ENCODE assay signal across 6 cellular contexts in the genomic region with DNA sequence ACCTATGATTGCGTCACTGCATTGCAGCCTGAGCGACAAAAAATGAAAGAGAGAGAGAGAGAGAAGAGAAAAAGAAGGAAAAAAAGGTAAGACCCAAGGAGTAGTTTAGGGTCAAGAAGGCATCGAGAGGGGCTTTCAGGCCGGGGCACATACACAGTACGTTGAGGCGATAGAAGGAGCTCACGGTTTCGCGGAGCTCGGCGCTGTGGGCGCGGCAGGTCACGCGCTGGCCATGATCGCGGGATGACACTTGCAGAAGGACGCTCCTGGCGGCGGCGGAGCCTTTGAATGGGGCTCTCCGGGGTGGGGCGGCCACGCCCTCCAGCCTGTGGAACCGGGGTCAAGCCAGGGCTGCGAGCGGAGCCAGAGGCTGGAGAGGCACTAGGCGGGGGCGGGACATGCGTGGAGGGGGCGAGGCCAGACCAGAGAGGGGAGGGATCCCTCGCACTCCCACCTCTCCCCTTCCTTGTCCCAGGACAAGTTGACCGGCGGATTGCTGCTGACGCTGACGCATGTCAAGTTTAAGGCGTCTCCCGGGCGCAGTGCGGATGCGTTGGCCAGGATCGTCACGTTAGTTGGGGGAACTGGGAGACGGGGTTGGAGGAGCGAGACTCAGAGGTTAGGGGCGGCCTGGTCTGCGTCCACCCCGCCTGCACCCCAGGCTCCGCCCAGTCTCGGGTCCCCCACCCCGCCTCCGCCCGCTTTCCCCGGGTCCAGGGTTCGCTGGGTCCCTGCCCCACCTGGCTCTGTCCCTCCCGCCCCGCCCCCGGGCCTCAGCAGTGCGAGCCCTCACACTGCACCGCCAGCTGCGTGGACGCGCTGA. TPM values are rescaled to one million over a fixed set of nuclear protein-coding genes. Genes with fewer than 3 reads are reported as not detected.
A peak's percentile ranks its signal among the peaks of the same experiment; 100 is the strongest.
DNase-seq lines count a peak whose midpoint lies in the region; ATAC-seq and TF ChIP-seq lines count a peak whose summit lies in the region.

No MANE protein-coding gene starts in this region.

- H3K27me3 Mint-ChIP-seq in activated T-helper 1 cell treated with anti-CD3 and anti-CD28 coated beads, Interleukin-12 subunit alpha, Interleukin-12 subunit beta, Interleukin-2, Interleukin-4 antibody, amounts not matched to agents 30 ng/mL and 10 ng/mL and 1 ng/mL, durations not matched to agents 14 hours and 24 hours and 36 hours (ENCODE audit: insufficient read depth): peaks cover 46% of the 10 kb centered on the region

- intact Hi-C loops in activated T-helper 1 cell treated with anti-CD3 and anti-CD28 coated beads, Interleukin-12 subunit alpha, Interleukin-12 subunit beta, Interleukin-2, Interleukin-4 antibody, amounts not matched to agents 30 ng/mL and 10 ng/mL and 1 ng/mL, durations not matched to agents 14 hours and 24 hours and 36 hours (cut with micrococcal nuclease): no loop called here
- intact Hi-C loops in mucosa of descending colon (cut with DNase I, micrococcal nuclease) (no loop called here), gastrocnemius medialis (cut with DNase I; ENCODE audit: low total_unique reads) (no loop called here)

- H3K9me3 Mint-ChIP-seq in activated T-helper 1 cell treated with anti-CD3 and anti-CD28 coated beads, Interleukin-12 subunit alpha, Interleukin-12 subunit beta, Interleukin-2, Interleukin-4 antibody, amounts not matched to agents 30 ng/mL and 10 ng/mL and 1 ng/mL, durations not matched to agents 14 hours and 24 hours and 36 hours: no peaks in the 10 kb centered on the region

- peaks cover 3% of the 10 kb centered on the region for H3K36me3 Mint-ChIP-seq in activated T-helper 1 cell treated with anti-CD3 and anti-CD28 coated beads, Interleukin-12 subunit alpha, Interleukin-12 subunit beta, Interleukin-2, Interleukin-4 antibody, amounts not matched to agents 30 ng/mL and 10 ng/mL and 1 ng/mL, durations not matched to agents 14 hours and 24 hours and 36 hours (ENCODE audit: low read depth)

- H3K4me3 ChIP-seq in GM23248 (0 out of 2 replicates have a peak overlapping the region, but pooled peaks have one; percentile 22), mucosa of descending colon (no peak overlapping the region), gastrocnemius medialis (peak overlapping the region in 2 of 4 donors; percentile 3 to 31)

- H3K27me3 ChIP-seq in GM23248 (replicated peaks; ENCODE audit: insufficient read depth) (peaks cover 61% of the 10 kb centered on the region), gastrocnemius medialis (peaks cover 63 to 67% (median 66%) of the 10 kb centered on the region in 3 donors)

- H3K27ac Mint-ChIP-seq in activated T-helper 1 cell treated with anti-CD3 and anti-CD28 coated beads, Interleukin-12 subunit alpha, Interleukin-12 subunit beta, Interleukin-2, Interleukin-4 antibody, amounts not matched to agents 30 ng/mL and 10 ng/mL and 1 ng/mL, durations not matched to agents 14 hours and 24 hours and 36 hours: no peak overlapping the region

- peak; percentile 52 for DNase-seq in GM23248
- no peak for DNase-seq in activated T-helper 1 cell treated with anti-CD3 and anti-CD28 coated beads, Interleukin-12 subunit alpha, Interleukin-12 subunit beta, Interleukin-2, Interleukin-4 antibody, amounts not matched to agents 30 ng/mL and 10 ng/mL and 1 ng/mL, durations not matched to agents 14 hours and 24 hours and 36 hours (ENCODE audit: low spot score)
- DNase-seq in mucosa of descending colon: peak; percentile 54 to 72 (median 64)
- no peak for DNase-seq in gastrocnemius medialis
- no peak for DNase-seq in NAMALWA (ENCODE audit: low spot score)

- no peak for TF ChIP-seq POLR2A in gastrocnemius medialis (IDR thresholded peaks at IDR 0.05)

- ATAC-seq in mucosa of descending colon: peak; percentile 69
- no peak for ATAC-seq in gastrocnemius medialis
- ATAC-seq in HG03097 (IDR thresholded peaks at IDR 0.05; ENCODE audit: low FRiP score, unreplicated experiment): no peak

- peak overlapping the region; percentile 38 for H3K4me3 Mint-ChIP-seq in activated T-helper 1 cell treated with anti-CD3 and anti-CD28 coated beads, Interleukin-12 subunit alpha, Interleukin-12 subunit beta, Interleukin-2, Interleukin-4 antibody, amounts not matched to agents 30 ng/mL and 10 ng/mL and 1 ng/mL, durations not matched to agents 14 hours and 24 hours and 36 hours

- H4K20me1 ChIP-seq in GM23248 (ENCODE audit: insufficient read depth): no peaks in the 10 kb centered on the region

- H3K27ac ChIP-seq in GM23248 (no peak overlapping the region), gastrocnemius medialis (no peak overlapping the region)

- in situ Hi-C loops in GM23248 (cut with MboI) (no loop called here), gastrocnemius medialis (cut with MboI; ENCODE audit: low sequenced_read_pairs in 4 of 4) (no loop called here)

- no peaks in the 10 kb centered on the region for H3K4me1 ChIP-seq in GM23248 (ENCODE audit: insufficient read depth)
- peaks cover 14% of the 10 kb centered on the region for H3K4me1 ChIP-seq in mucosa of descending colon (ENCODE audit: low read depth)
- H3K4me1 ChIP-seq in gastrocnemius medialis: peaks cover 0 to 3% of the 10 kb centered on the region in 2 donors

- no peaks in the 10 kb centered on the region for H3K9me2 ChIP-seq in GM23248 (ENCODE audit: insufficient read depth)

- 5 to 6% methylated on average over 38 to 50 of the region's 63 CpGs for WGBS in GM23248 (ENCODE audit: low coverage in 1 of 2, low lambda C conversion rate in 2 of 2, missing lambda C conversion rate in 2 of 2), 2 experiments

- H3K79me2 ChIP-seq in GM23248 (ENCODE audit: insufficient read depth): no peaks in the 10 kb centered on the region

- peaks cover 12% of the 10 kb centered on the region for H3K4me1 Mint-ChIP-seq in activated T-helper 1 cell treated with anti-CD3 and anti-CD28 coated beads, Interleukin-12 subunit alpha, Interleukin-12 subunit beta, Interleukin-2, Interleukin-4 antibody, amounts not matched to agents 30 ng/mL and 10 ng/mL and 1 ng/mL, durations not matched to agents 14 hours and 24 hours and 36 hours (ENCODE audit: low read depth)

- H3K36me3 ChIP-seq in GM23248 (ENCODE audit: low read depth) (no peaks in the 10 kb centered on the region), mucosa of descending colon (ENCODE audit: low read depth) (no peaks in the 10 kb centered on the region), gastrocnemius medialis (no peaks in the 10 kb centered on the region)

- H3K9me3 ChIP-seq in GM23248 (ENCODE audit: low read depth): no peaks in the 10 kb centered on the region
- no peaks in the 10 kb centered on the region for H3K9me3 ChIP-seq in mucosa of descending colon
- H3K9me3 ChIP-seq in gastrocnemius medialis: no peaks in the 10 kb centered on the region

- H3K4me2 ChIP-seq in GM23248 (ENCODE audit: unreplicated experiment): no peak overlapping the region

- no peak overlapping the region for H2AFZ ChIP-seq in GM23248

- no peaks in the 10 kb centered on the region for H3F3A ChIP-seq in GM23248 (ENCODE audit: insufficient read depth)

- no peak overlapping the region for H3K9ac ChIP-seq in GM23248

- TF ChIP-seq CTCF in mucosa of descending colon (IDR thresholded peaks at IDR 0.05): no peak
- no peak for TF ChIP-seq CTCF in gastrocnemius medialis (IDR thresholded peaks at IDR 0.05 in 4 of 5, conservative IDR thresholded peaks at IDR 0.05 in 1 of 5)

RNA-seq across cellular contexts. Expression of gene NPHS1, which starts 6.9 kb away (rescaled TPM):
- not detected in 2 replicates for total RNA-seq in GM23248 (2014; rRNA removed; shearing (Covaris generic))
- polyA plus RNA-seq in GM23248 (2016; fragmentation: Nextera tagmentation; extraction: Ambion mirVana): not detected in 2 replicates
- total RNA-seq in activated T-helper 1 cell treated with anti-CD3 and anti-CD28 coated beads, Interleukin-12 subunit alpha, Interleukin-12 subunit beta, Interleukin-2, Interleukin-4 antibody, amounts not matched to agents 30 ng/mL and 10 ng/mL and 1 ng/mL, durations not matched to agents 14 hours and 24 hours and 36 hours: 0.05 TPM in 1 of 2 replicates, not detected in the other
- total RNA-seq in mucosa of descending colon: under 1 TPM in 1 of 3 donors, not detected in 2; 0.09 TPM
- total RNA-seq in gastrocnemius medialis: not detected

RNA-seq across cellular contexts. Expression of gene KIRREL2, which starts 11.3 kb away (rescaled TPM):
- total RNA-seq in GM23248 (2014; rRNA removed; shearing (Covaris generic)): not detected in 2 replicates
- polyA plus RNA-seq in GM23248 (2016; fragmentation: Nextera tagmentation; extraction: Ambion mirVana): not detected in 2 replicates
- total RNA-seq in activated T-helper 1 cell treated with anti-CD3 and anti-CD28 coated beads, Interleukin-12 subunit alpha, Interleukin-12 subunit beta, Interleukin-2, Interleukin-4 antibody, amounts not matched to agents 30 ng/mL and 10 ng/mL and 1 ng/mL, durations not matched to agents 14 hours and 24 hours and 36 hours: 1.7 TPM in 2 replicates
- total RNA-seq in mucosa of descending colon (under 1 TPM in 1 of 3 donors, not detected in 2; 0.09 TPM), gastrocnemius medialis (not detected)

RNA-seq across cellular contexts. Expression of gene APLP1, which starts 22.9 kb away (rescaled TPM):
- total RNA-seq in GM23248 (2014; rRNA removed; shearing (Covaris generic)): 10.6 and 20.4 TPM in 2 replicates
- polyA plus RNA-seq in GM23248 (2016; fragmentation: Nextera tagmentation; extraction: Ambion mirVana): 16.7 and 16.8 TPM in 2 replicates
- 2.3 and 2.4 TPM in 2 replicates for total RNA-seq in activated T-helper 1 cell treated with anti-CD3 and anti-CD28 coated beads, Interleukin-12 subunit alpha, Interleukin-12 subunit beta, Interleukin-2, Interleukin-4 antibody, amounts not matched to agents 30 ng/mL and 10 ng/mL and 1 ng/mL, durations not matched to agents 14 hours and 24 hours and 36 hours
- total RNA-seq in mucosa of descending colon (10 to 100 TPM in 1 of 3 donors, 1 to 10 TPM in 2; 1.6 to 13.2 (median 1.9) TPM), gastrocnemius medialis (under 1 TPM in 2 of 4 donors, not detected in 2; 0.27 to 0.33 TPM)

RNA-seq across cellular contexts. Expression of gene PRODH2, which starts 32.8 kb away (rescaled TPM):
- total RNA-seq in GM23248 (2014; rRNA removed; shearing (Covaris generic)): not detected in 2 replicates
- not detected in 2 replicates for polyA plus RNA-seq in GM23248 (2016; fragmentation: Nextera tagmentation; extraction: Ambion mirVana)
- total RNA-seq in activated T-helper 1 cell treated with anti-CD3 and anti-CD28 coated beads, Interleukin-12 subunit alpha, Interleukin-12 subunit beta, Interleukin-2, Interleukin-4 antibody, amounts not matched to agents 30 ng/mL and 10 ng/mL and 1 ng/mL, durations not matched to agents 14 hours and 24 hours and 36 hours: not detected in 2 replicates
- total RNA-seq in mucosa of descending colon (not detected), gastrocnemius medialis (under 1 TPM in 1 of 4 donors, not detected in 3; 0.13 TPM)

RNA-seq across cellular contexts. Expression of gene NFKBID, which starts 54.9 kb away (rescaled TPM):
- 5.0 and 7.6 TPM in 2 replicates for total RNA-seq in GM23248 (2014; rRNA removed; shearing (Covaris generic))
- polyA plus RNA-seq in GM23248 (2016; fragmentation: Nextera tagmentation; extraction: Ambion mirVana): 3.9 and 7.1 TPM in 2 replicates
- 163 and 164 TPM in 2 replicates for total RNA-seq in activated T-helper 1 cell treated with anti-CD3 and anti-CD28 coated beads, Interleukin-12 subunit alpha, Interleukin-12 subunit beta, Interleukin-2, Interleukin-4 antibody, amounts not matched to agents 30 ng/mL and 10 ng/mL and 1 ng/mL, durations not matched to agents 14 hours and 24 hours and 36 hours
- total RNA-seq in mucosa of descending colon: 10 to 100 TPM in 2 of 3 donors, 1 to 10 TPM in 1; 8.7 to 16.6 (median 12.3) TPM
- total RNA-seq in gastrocnemius medialis: 1 to 10 TPM in 3 of 4 donors, not detected in 1; 1.2 to 2.7 (median 2.3) TPM

Comparison
In these comparisons a context has a peak if more than half of its experiments do, and no peak if none do; other contexts are left out.
1. DNase-seq: peak in GM23248 (single experiment) and mucosa of descending colon (3 of 3); none in activated T-helper 1 cell treated with anti-CD3 and anti-CD28 coated beads, Interleukin-12 subunit alpha, Interleukin-12 subunit beta, Interleukin-2, Interleukin-4 antibody, amounts not matched to agents 30 ng/mL and 10 ng/mL and 1 ng/mL, durations not matched to agents 14 hours and 24 hours and 36 hours (single experiment), gastrocnemius medialis (0 of 2) and NAMALWA (single experiment).